8 cellular contexts compared by ENCODE assay signal in the genomic region with DNA sequence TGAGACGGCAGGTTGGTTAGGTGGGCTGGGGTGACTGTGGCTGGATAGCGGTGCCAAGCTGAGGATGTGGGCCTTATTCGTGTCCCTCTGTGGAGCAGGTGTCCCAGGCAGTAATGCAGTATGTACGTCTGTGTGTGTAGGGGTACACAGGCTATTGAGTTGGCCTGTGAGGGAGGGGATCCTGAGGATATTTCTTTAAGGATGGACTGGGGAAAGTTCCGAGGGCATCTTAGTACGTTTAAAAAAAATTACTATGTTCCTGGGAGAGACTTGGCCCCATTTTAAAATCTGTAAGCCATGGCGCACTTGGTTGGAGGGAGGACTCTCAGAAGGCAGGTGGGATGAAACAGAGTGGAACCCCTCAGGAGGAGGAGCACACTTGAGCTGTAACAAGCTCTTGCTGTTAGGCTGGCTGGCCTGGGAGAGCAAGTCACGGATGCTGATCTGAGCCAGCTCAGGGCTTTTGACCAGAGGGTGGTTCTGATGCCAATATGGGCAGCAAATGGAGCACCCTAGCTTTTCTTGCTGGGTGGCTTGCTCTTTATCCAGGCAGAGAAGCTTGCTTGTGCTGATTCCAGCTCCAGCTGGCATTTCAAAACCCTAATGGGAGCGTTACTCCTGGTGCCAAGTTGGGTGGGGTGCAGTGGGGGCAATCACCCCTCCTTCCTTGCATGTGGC. TPM values are rescaled to one million over a fixed set of nuclear protein-coding genes. Genes with fewer than 3 reads are reported as not detected.
DNase-seq lines count a peak whose midpoint lies in the region; ATAC-seq, FAIRE-seq and TF ChIP-seq lines count a peak whose summit lies in the region.

No MANE protein-coding gene starts in this region.

- CTCF ChIA-PET in A549 (lab: Yijun Ruan, JAX), result interaction anchor here (0.5 to 2.8 kb wide), 3 partner anchors 8 to 318 kb away, joined by 3 to 14 read pairs (median 5); no protein-coding TSS in a partner anchor

- H3K4me2 ChIP-seq in A549, result peak overlapping the region; percentile 82

- TF ChIP-seq CTCF in A549 (IDR thresholded peaks at IDR 0.05) (no peak), dorsolateral prefrontal cortex (IDR thresholded peaks at IDR 0.05 in 54 of 56, conservative IDR thresholded peaks at IDR 0.05 in 2 of 56; ENCODE audit: low read depth in 1 of 56, partially characterized antibody in 56 of 56) (no peak), upper lobe of left lung (IDR thresholded peaks at IDR 0.05) (no peak)

- TF ChIP-seq EP300 in A549 (IDR thresholded peaks at IDR 0.05), result no peak
- no peak for TF ChIP-seq EP300 in upper lobe of left lung (IDR thresholded peaks at IDR 0.05)

- no peaks in the 10 kb centered on the region for H3K36me3 ChIP-seq in upper lobe of left lung

- H3K27me3 ChIP-seq in dorsolateral prefrontal cortex (no peaks in the 10 kb centered on the region), mononuclear cell (ENCODE audit: insufficient read depth, low read length) (no peaks in the 10 kb centered on the region), upper lobe of left lung (no peaks in the 10 kb centered on the region)

- intact Hi-C loops in dorsolateral prefrontal cortex (cut with DNase I), result loop anchor here in 1 of 2 donors (10.0 kb wide), 3 partner anchors 110 to 500 kb away; a partner anchor contains a TSS

- 18% methylated on average over 9 of the region's 9 CpGs for WGBS in A549 (ENCODE audit: missing lambda C conversion rate)
- 5 to 8% methylated on average over 8 to 9 of the region's 9 CpGs for WGBS in upper lobe of left lung, 2 donors

- DNase-seq in A549 (ENCODE audit: low read depth in 1 of 2, low spot score in 1 of 2) (no peak), RKO (ENCODE audit: low spot score) (peak; percentile 44), dorsolateral prefrontal cortex (peak in 3 of 10 donors; percentile 10 to 40 (median 33)), upper lobe of left lung (peak in 1 of 2 donors; percentile 57), activated gamma-delta T cell treated with Interleukin-2 at 50 U/mL for 16 hours (no peak)
- DNase-seq in stimulated activated CD4-positive, alpha-beta T cell treated with anti-CD3 and anti-CD28 coated beads, Interleukin-4, amount 100 ng/mL, for 1 hour, result no peak

- TF ChIP-seq POLR2A in A549 (IDR thresholded peaks at IDR 0.05; ENCODE audit: low read length), result no peak
- no peak for TF ChIP-seq POLR2A in upper lobe of left lung (IDR thresholded peaks at IDR 0.05)

- TF ChIP-seq RAD21 in A549 (conservative IDR thresholded peaks at IDR 0.05 in 1 of 2, IDR thresholded peaks at IDR 0.05 in 1 of 2), result no peak

- H3K4me3 ChIP-seq in A549 (peak overlapping the region; percentile 92), dorsolateral prefrontal cortex (peak overlapping the region; percentile 68 to 100 (median 96)), mononuclear cell (ENCODE audit: low read length) (peak overlapping the region; percentile 82), upper lobe of left lung (peak overlapping the region; percentile 50 to 93 (median 80))

- H3K27ac ChIP-seq in A549 (peak overlapping the region; percentile 91 to 94), dorsolateral prefrontal cortex (peak overlapping the region in 55 of 59 donors; percentile 35 to 93 (median 82)), upper lobe of left lung (peak overlapping the region; percentile 89 to 95 (median 90))

- ATAC-seq in A549, result peak; percentile 27 to 46; a peak in 5 of 6 replicates
- peak; percentile 16 for ATAC-seq in GM18907 (IDR thresholded peaks at IDR 0.05; ENCODE audit: unreplicated experiment)
- peak; percentile 27 to 41 for ATAC-seq in upper lobe of left lung (ENCODE audit: low FRiP score in 2 of 2)

- no peak for FAIRE-seq in A549 (lab: Jason Lieb, UNC)

- H3K4me1 ChIP-seq in A549 (peaks cover 12% of the 10 kb centered on the region; the same call in 1 of the 3 replicates), mononuclear cell (ENCODE audit: insufficient read depth, low read length) (peaks cover 27% of the 10 kb centered on the region), upper lobe of left lung (peaks cover 16 to 29% (median 25%) of the 10 kb centered on the region in 4 donors)

- POLR2A ChIA-PET in A549 (lab: Yijun Ruan, JAX), result interaction anchor here (1.1 kb wide), 1 partner anchor 75 kb away, joined by 3 read pairs; no protein-coding TSS in a partner anchor

- H3K9me3 ChIP-seq in A549, result no peaks in the 10 kb centered on the region
- no peaks in the 10 kb centered on the region for H3K9me3 ChIP-seq in mononuclear cell (ENCODE audit: low read depth, low read length)
- H3K9me3 ChIP-seq in upper lobe of left lung, result no peaks in the 10 kb centered on the region

TF ChIP-seq in A549, 52 proteins besides CTCF, POLR2A, EP300 and RAD21:
- no peak for TF ChIP-seq EHF (CRISPR knock-in tag; IDR thresholded peaks at IDR 0.05)
- TF ChIP-seq TP53 (CRISPR knock-in tag; IDR thresholded peaks at IDR 0.05), result no peak
- TF ChIP-seq MAZ (IDR thresholded peaks at IDR 0.05; ENCODE audit: borderline replicate concordance, low read depth, low read length), result no peak

RNA-seq across cellular contexts. Expression of a gene that starts 0.8 kb away (rescaled TPM):
- polyA plus RNA-seq in A549 (2011; rRNA removed) (23.5 and 25.1 TPM in 2 replicates), A549 (2017; fragmentation: RNase III; extraction: RNeasy Plus Mini Kit Qiagen cat#74134 plus additional on column Dnase treatment) (17.4 to 20.7 TPM (median 19.8 TPM) in 3 replicates)
- polyA plus RNA-seq in A549 (2012; cell fraction: cytosol; rRNA removed), result 14.2 and 20.7 TPM in 2 replicates
- 10.9 and 11.9 TPM in 2 replicates for polyA plus RNA-seq in A549 (2012; cell fraction: nucleus; rRNA removed)
- polyA minus RNA-seq in A549 (2011; rRNA and poly(A)+ RNA removed), result 44.6 and 50.3 TPM in 2 replicates
- total RNA-seq in dorsolateral prefrontal cortex (10 to 100 TPM; 27.9 to 71.0 (median 38.0) TPM), mononuclear cell (6.7 TPM), upper lobe of left lung (10 to 100 TPM; 41.7 to 76.6 (median 54.7) TPM)

RNA-seq across cellular contexts. Expression of a gene that starts 30.1 kb away (rescaled TPM):
- 4.7 and 5.6 TPM in 2 replicates for polyA plus RNA-seq in A549 (2011; rRNA removed)
- polyA plus RNA-seq in A549 (2012; cell fraction: cytosol; rRNA removed), result 5.9 TPM in 2 replicates
- 13.7 and 15.5 TPM in 2 replicates for polyA plus RNA-seq in A549 (2012; cell fraction: nucleus; rRNA removed)
- polyA plus RNA-seq in A549 (2017; fragmentation: RNase III; extraction: RNeasy Plus Mini Kit Qiagen cat#74134 plus additional on column Dnase treatment), result 7.4 to 8.5 TPM (median 7.9 TPM) in 3 replicates
- polyA minus RNA-seq in A549 (2011; rRNA and poly(A)+ RNA removed), result 15.0 and 15.8 TPM in 2 replicates
- total RNA-seq in dorsolateral prefrontal cortex, result 10 to 100 TPM in 34 of 120 experiments, 1 to 10 TPM in 86; 3.3 to 14.5 (median 8.6) TPM
- total RNA-seq in mononuclear cell, result 2.2 TPM
- 10 to 100 TPM in 2 of 6 donors, 1 to 10 TPM in 4; 3.9 to 28.3 (median 8.0) TPM for total RNA-seq in upper lobe of left lung

RNA-seq across cellular contexts. Expression of a gene that starts 30.3 kb away (rescaled TPM):
- polyA plus RNA-seq in A549 (2011; rRNA removed) (18.2 and 20.2 TPM in 2 replicates), A549 (2017; fragmentation: RNase III; extraction: RNeasy Plus Mini Kit Qiagen cat#74134 plus additional on column Dnase treatment) (20.7 to 22.7 TPM (median 21.3 TPM) in 3 replicates)
- 9.1 and 9.9 TPM in 2 replicates for polyA plus RNA-seq in A549 (2012; cell fraction: cytosol; rRNA removed)
- 2.0 and 3.5 TPM in 2 replicates for polyA plus RNA-seq in A549 (2012; cell fraction: nucleus; rRNA removed)
- 5.0 and 5.8 TPM in 2 replicates for polyA minus RNA-seq in A549 (2011; rRNA and poly(A)+ RNA removed)
- total RNA-seq in dorsolateral prefrontal cortex (10 to 100 TPM; 16.6 to 45.7 (median 35.4) TPM), mononuclear cell (0.84 TPM), upper lobe of left lung (1 to 10 TPM; 4.6 to 7.9 (median 6.4) TPM)
